In genomic region chrX:15497865-15498264, GRCh38 we compare ENCODE assay signal across 9 cellular contexts. TPM values are rescaled to one million over a fixed set of nuclear protein-coding genes. Genes with fewer than 3 reads are reported as not detected.
DNase-seq lines count a peak whose midpoint lies in the region; ATAC-seq and TF ChIP-seq lines count a peak whose summit lies in the region.
"Had no signal": no experiment of that assay in that cellular context is flagged by ENCODE, and none has a peak within 500 bp of the region (broad histone marks: within the 10 kb centered on the region; RNA-seq: fewer than 3 reads in every experiment).

No MANE protein-coding gene starts in this region.

- peaks cover 8% of the 10 kb centered on the region for H3K4me1 Mint-ChIP-seq in osteocyte (ENCODE audit: unreplicated experiment)

- no peak overlapping the region for H3K4me3 Mint-ChIP-seq in osteocyte (ENCODE audit: unreplicated experiment)

- H2AFZ ChIP-seq in OCI-LY3 (ENCODE audit: low read depth, low read length) = no peak overlapping the region

- no peaks in the 10 kb centered on the region for H3K36me3 Mint-ChIP-seq in osteocyte (ENCODE audit: unreplicated experiment)

- no peaks in the 10 kb centered on the region for H3K9me3 Mint-ChIP-seq in osteocyte (ENCODE audit: unreplicated experiment)

- DNase-seq in DMS 273 treated with DMSO at 0.1 percent for 48 hours (lab: John Stamatoyannopoulos, UW) (peak; percentile 65), HL-60 (ENCODE audit: low read depth in 1 of 2, low spot score in 1 of 2) (peak in 1 of 2 experiments; percentile 51), fibroblast of the conjunctiva (ENCODE audit: low read depth) (peak; percentile 17), osteocyte (ENCODE audit: extremely low spot score, unreplicated experiment) (no peak), amniotic stem cell (lab: John Stamatoyannopoulos, UW) (no peak)
- peak; percentile 48 for DNase-seq in activated T-cell treated with anti-CD3 and anti-CD28 coated beads, Interleukin-2, amount 50 U/mL, for 1 hour

- no peak overlapping the region for H3K27ac ChIP-seq in HL-60 (replicated peaks)
- H3K27ac ChIP-seq in OCI-LY3 (ENCODE audit: low read length) = no peak overlapping the region

- peaks cover 22% of the 10 kb centered on the region for H3K27me3 Mint-ChIP-seq in osteocyte (ENCODE audit: unreplicated experiment)

- no peak overlapping the region for H3K4me2 ChIP-seq in OCI-LY3 (ENCODE audit: low read length)

- no peak for ATAC-seq in GM21515 (IDR thresholded peaks at IDR 0.05; ENCODE audit: unreplicated experiment)

- H3K4me1 ChIP-seq in OCI-LY3 (ENCODE audit: low read length) = peaks cover 3% of the 10 kb centered on the region; the same call in 1 of the 2 replicates

- no peak overlapping the region for H3K9ac ChIP-seq in OCI-LY3 (ENCODE audit: low read length)

- peak; percentile 25 for TF ChIP-seq CTCF in HL-60 (IDR thresholded peaks at IDR 0.05; ENCODE audit: insufficient read depth, low read length)
- TF ChIP-seq CTCF in OCI-LY3 (IDR thresholded peaks at IDR 0.05; ENCODE audit: low read depth, low read length) = peak; percentile 66
- peak; percentile 67 for TF ChIP-seq CTCF in osteocyte (IDR thresholded peaks at IDR 0.05)

- no peaks in the 10 kb centered on the region for H4K20me1 ChIP-seq in OCI-LY3 (ENCODE audit: insufficient read depth, low read length)

- no peaks in the 10 kb centered on the region for H3K36me3 ChIP-seq in OCI-LY3 (replicated peaks; ENCODE audit: low read depth, low read length)

- H3K9me3 ChIP-seq in OCI-LY3 (ENCODE audit: insufficient read depth, low read length) = no peaks in the 10 kb centered on the region

- no peaks in the 10 kb centered on the region for H3K79me2 ChIP-seq in OCI-LY3 (ENCODE audit: low read length)

- peaks cover 2% of the 10 kb centered on the region for H3K27me3 ChIP-seq in HL-60 (ENCODE audit: insufficient read depth, poor library complexity, severe bottlenecking)
- H3K27me3 ChIP-seq in OCI-LY3 (ENCODE audit: low read depth, low read length) = no peaks in the 10 kb centered on the region

- H3K27ac Mint-ChIP-seq in osteocyte (ENCODE audit: unreplicated experiment) = no peak overlapping the region

- H3K4me3 ChIP-seq in HL-60 (replicated peaks; ENCODE audit: insufficient read depth, low read length) = no peak overlapping the region
- H3K4me3 ChIP-seq in OCI-LY3 (ENCODE audit: low read length) = no peak overlapping the region

RNA-seq across cellular contexts. Expression of gene BMX, which starts 2.7 kb away (rescaled TPM):
- not detected in 2 replicates for total RNA-seq in osteocyte
- total RNA-seq: T-helper 2 cell treated with Interferon-gamma antibody and Interleukin-4, amounts not matched to agents 100 ng/mL and 5 ng/mL, for 36 hours had no signal

RNA-seq across cellular contexts. Expression of gene PIR, which starts 4.7 kb away (rescaled TPM):
- 18.7 and 21.8 TPM in 2 replicates for total RNA-seq in osteocyte

Comparison
In these comparisons a context has a peak if more than half of its experiments do, and no peak if none do; other contexts are left out.
1. DNase-seq: peak in DMS 273 treated with DMSO at 0.1 percent for 48 hours (single experiment), activated T-cell treated with anti-CD3 and anti-CD28 coated beads, Interleukin-2, amount 50 U/mL, for 1 hour (single experiment) and fibroblast of the conjunctiva (single experiment); none in osteocyte (single experiment) and amniotic stem cell (single experiment).
2. Peak in every context shown above with its lines, with median percentiles within 50 percentile points of each other: CTCF ChIP-seq.